Comparison of ENCODE assay signal across 1 cellular context in the genomic region with DNA sequence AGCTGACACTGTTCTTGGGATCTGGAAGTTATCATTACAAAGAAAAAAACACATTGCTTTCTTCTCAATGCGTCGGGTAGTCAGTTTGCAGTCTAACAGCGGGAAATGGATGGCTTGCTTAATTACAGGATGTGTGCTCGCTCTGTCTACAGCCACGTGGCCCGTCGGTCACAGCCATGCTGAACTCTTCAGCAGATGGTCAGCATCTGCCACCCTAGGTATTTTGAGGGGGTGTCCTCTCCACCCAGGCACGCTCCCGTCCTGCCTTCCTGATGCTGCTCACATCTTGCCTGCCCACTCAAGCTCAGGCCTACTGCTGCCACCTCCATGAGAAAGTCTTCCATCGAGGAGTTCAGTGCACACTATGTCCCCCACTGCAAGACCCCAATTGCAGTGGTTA.
TF ChIP-seq lines count a peak whose summit lies in the region.

No MANE protein-coding gene starts in this region.

TF ChIP-seq in H1, 55 proteins besides CTCF, POLR2A, EP300 and RAD21:
- TF ChIP-seq KDM5A (IDR thresholded peaks at IDR 0.05; ENCODE audit: low read length) (no peak), CTBP2 (IDR thresholded peaks at IDR 0.05; ENCODE audit: borderline replicate concordance, insufficient read depth, insufficient read length, low read length) (no peak), EGR1 (IDR thresholded peaks at IDR 0.05; ENCODE audit: borderline replicate concordance, low read depth, low read length) (no peak), ATF2 (IDR thresholded peaks at IDR 0.05; ENCODE audit: low read length) (no peak), ZNF274 (IDR thresholded peaks at IDR 0.05; ENCODE audit: borderline replicate concordance, extremely low read depth, low read length) (no peak), SIX5 (IDR thresholded peaks at IDR 0.05; ENCODE audit: low read depth, low read length) (no peak), CEBPB (IDR thresholded peaks at IDR 0.05; ENCODE audit: low read depth, low read length) (no peak), SAP30 (IDR thresholded peaks at IDR 0.05; ENCODE audit: insufficient read depth, insufficient replicate concordance, low read length) (no peak), GABPA (IDR thresholded peaks at IDR 0.05; ENCODE audit: borderline replicate concordance, insufficient read depth, low read length) (no peak), USF2 (IDR thresholded peaks at IDR 0.05; ENCODE audit: low read length) (no peak), SRF (IDR thresholded peaks at IDR 0.05; ENCODE audit: low read depth, low read length) (no peak), RNF2 (IDR thresholded peaks at IDR 0.05; ENCODE audit: borderline replicate concordance, low read depth, low read length, missing control alignments, poor library complexity, severe bottlenecking) (no peak), KDM4A (IDR thresholded peaks at IDR 0.05; ENCODE audit: low read depth, low read length, severe bottlenecking) (no peak), EZH2 (IDR thresholded peaks at IDR 0.05; ENCODE audit: low read depth, low read length, severe bottlenecking) (no peak), BACH1 (IDR thresholded peaks at IDR 0.05; ENCODE audit: low read length) (no peak)
